ENCODE assay signal across 1 cellular context in the genomic region with DNA sequence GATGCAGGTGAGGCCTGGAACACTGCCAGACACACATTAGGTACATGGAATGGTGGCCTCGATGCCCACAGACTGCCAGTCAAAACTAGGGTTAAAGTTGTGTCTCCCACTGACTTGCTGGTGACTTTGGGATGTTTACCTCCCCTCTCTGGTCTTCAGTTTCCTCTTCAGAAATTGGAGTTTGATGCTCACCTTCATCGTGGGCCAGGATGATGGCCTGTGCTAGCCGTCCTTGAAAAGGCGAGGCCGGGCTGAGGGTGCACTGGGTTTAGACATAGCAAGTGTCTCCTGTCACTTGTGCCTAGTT.
TF ChIP-seq lines count a peak whose summit lies in the region.

No MANE protein-coding gene starts in this region.

TF ChIP-seq in HCT116, 20 proteins besides CTCF, POLR2A, EP300 and RAD21 (continued from another document):
- TF ChIP-seq YY1 (IDR thresholded peaks at IDR 0.05; ENCODE audit: extremely low read depth, insufficient replicate concordance, low read depth, low read length) (no peak), ZFX (IDR thresholded peaks at IDR 0.05) (no peak)
TF ChIP-seq in HCT116: peak in this region for 0.
